8 cellular contexts compared by ENCODE assay signal in the genomic region with DNA sequence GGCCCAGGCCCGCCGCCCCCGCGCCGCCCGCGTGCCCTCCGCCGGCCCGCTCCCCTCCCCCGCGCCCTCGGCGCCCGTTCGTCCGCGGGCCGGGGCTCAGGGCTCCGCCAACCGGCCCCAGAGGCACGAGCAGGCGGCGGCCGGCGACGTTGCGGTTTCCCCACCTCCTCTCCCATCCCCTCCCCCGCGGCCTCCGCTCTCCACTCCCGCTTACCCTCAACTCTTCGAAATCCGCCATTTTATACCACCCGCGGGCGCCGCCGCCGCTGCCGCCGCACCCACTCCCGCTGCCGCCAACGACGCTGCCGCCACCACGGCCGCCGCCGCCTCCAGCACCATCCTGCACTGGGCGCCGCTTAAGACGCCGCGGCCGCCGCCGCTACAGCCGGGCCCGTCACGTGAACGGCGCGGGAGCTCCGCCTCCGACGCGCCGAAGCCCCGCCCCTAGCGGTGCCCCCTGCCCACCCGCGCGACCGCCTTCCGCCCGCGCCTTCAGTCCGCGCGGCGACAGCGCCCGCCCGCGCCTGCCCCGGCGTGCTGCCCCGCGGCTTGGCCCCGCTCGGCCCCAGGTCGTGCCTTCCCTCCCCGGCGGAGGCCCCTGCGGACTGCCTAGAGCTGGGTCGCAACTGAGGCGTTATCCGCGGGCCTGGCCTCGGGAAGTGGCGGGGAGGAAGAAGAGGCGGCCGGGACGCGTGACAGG. TPM values are rescaled to one million over a fixed set of nuclear protein-coding genes. Genes with fewer than 3 reads are reported as not detected.
A peak's percentile ranks its signal among the peaks of the same experiment; 100 is the strongest.
DNase-seq lines count a peak whose midpoint lies in the region; ATAC-seq and TF ChIP-seq lines count a peak whose summit lies in the region.

A gene with protein sequence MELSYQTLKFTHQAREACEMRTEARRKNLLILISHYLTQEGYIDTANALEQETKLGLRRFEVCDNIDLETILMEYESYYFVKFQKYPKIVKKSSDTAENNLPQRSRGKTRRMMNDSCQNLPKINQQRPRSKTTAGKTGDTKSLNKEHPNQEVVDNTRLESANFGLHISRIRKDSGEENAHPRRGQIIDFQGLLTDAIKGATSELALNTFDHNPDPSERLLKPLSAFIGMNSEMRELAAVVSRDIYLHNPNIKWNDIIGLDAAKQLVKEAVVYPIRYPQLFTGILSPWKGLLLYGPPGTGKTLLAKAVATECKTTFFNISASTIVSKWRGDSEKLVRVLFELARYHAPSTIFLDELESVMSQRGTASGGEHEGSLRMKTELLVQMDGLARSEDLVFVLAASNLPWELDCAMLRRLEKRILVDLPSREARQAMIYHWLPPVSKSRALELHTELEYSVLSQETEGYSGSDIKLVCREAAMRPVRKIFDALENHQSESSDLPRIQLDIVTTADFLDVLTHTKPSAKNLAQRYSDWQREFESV (plus strand): TSS at position 495 of the 700 bp plus-strand sequence. CDS start 29,271 bp downstream, outside the sequence.
A gene with protein sequence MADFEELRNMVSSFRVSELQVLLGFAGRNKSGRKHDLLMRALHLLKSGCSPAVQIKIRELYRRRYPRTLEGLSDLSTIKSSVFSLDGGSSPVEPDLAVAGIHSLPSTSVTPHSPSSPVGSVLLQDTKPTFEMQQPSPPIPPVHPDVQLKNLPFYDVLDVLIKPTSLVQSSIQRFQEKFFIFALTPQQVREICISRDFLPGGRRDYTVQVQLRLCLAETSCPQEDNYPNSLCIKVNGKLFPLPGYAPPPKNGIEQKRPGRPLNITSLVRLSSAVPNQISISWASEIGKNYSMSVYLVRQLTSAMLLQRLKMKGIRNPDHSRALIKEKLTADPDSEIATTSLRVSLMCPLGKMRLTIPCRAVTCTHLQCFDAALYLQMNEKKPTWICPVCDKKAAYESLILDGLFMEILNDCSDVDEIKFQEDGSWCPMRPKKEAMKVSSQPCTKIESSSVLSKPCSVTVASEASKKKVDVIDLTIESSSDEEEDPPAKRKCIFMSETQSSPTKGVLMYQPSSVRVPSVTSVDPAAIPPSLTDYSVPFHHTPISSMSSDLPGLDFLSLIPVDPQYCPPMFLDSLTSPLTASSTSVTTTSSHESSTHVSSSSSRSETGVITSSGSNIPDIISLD (minus strand): TSS at position 400 of the 700 bp plus-strand sequence. CDS start 162 bp downstream, at position 238.

- H3K4me3 ChIP-seq in IMR-90 (ENCODE audit: insufficient read depth, low read depth, low read length) (peak within 1 kb of the TSS; percentile 85), Peyer's patch (peak within 1 kb of the TSS; percentile 83 to 95 (median 88)), fibroblast of pulmonary artery (replicated peaks; ENCODE audit: low read depth, low read length) (peak within 1 kb of the TSS; percentile 84)

- CTCF ChIA-PET in IMR-90 (lab: Yijun Ruan, JAX), result no interaction called here

- WGBS in IMR-90 (ENCODE audit: extremely low coverage in 2 of 2, insufficient read length in 1 of 2), 2 experiments, result 0% methylated on average over 27 of the region's 107 CpGs; no CpG with 5 or more reads in 1 of the 2 experiments

- H2BK15ac ChIP-seq in IMR-90 (ENCODE audit: low read depth, low read length), result no peak within 1 kb of the TSS

- TF ChIP-seq RAD21 in IMR-90 (IDR thresholded peaks at IDR 0.05; ENCODE audit: low read length), result no peak

- H3K4me2 ChIP-seq in IMR-90 (ENCODE audit: low read depth, low read length), result peak within 1 kb of the TSS; percentile 94

- peak within 1 kb of the TSS; percentile 29; the same call in 1 of the 2 replicates for H3K56ac ChIP-seq in IMR-90 (ENCODE audit: extremely low read depth, insufficient read depth, low read length)

- H2BK20ac ChIP-seq in IMR-90 (ENCODE audit: low read depth, low read length), result no peak within 1 kb of the TSS; the same call in 1 of the 2 replicates

- in situ Hi-C loops in IMR-90 (cut with MboI; ENCODE audit: low sequenced_read_pairs), result no loop called here

- peak within 1 kb of the TSS; percentile 84 for H2AK9ac ChIP-seq in IMR-90 (replicated peaks; ENCODE audit: low read depth, low read length, poor library complexity)

- H3K9me1 ChIP-seq in IMR-90 (ENCODE audit: insufficient read depth, low read length), result no peaks in the 10 kb centered on the region; the same call in 1 of the 2 replicates

- peak within 1 kb of the TSS; percentile 80 for H3K4ac ChIP-seq in IMR-90 (ENCODE audit: low read depth, low read length)

- peak within 1 kb of the TSS; percentile 81 for H3K14ac ChIP-seq in IMR-90 (replicated peaks; ENCODE audit: low read depth, low read length)

- H3K27me3 ChIP-seq in IMR-90 (ENCODE audit: control insufficient read depth, insufficient read depth, low read length) (no peaks in the 10 kb centered on the region), Peyer's patch (no peaks in the 10 kb centered on the region)

- H3K18ac ChIP-seq in IMR-90 (ENCODE audit: low read depth, low read length), result peak within 1 kb of the TSS; percentile 21; the same call in 1 of the 2 replicates

- H3K36me3 ChIP-seq in IMR-90 (ENCODE audit: control insufficient read depth, insufficient read depth, low read length) (no peaks in the 10 kb centered on the region), Peyer's patch (no peaks in the 10 kb centered on the region)

- H2BK5ac ChIP-seq in IMR-90 (ENCODE audit: low read depth, low read length, poor library complexity, severe bottlenecking), result peak within 1 kb of the TSS; percentile 68

- H2AK5ac ChIP-seq in IMR-90 (ENCODE audit: low read depth, low read length), result peak within 1 kb of the TSS; percentile 11; the same call in 1 of the 2 replicates

- TF ChIP-seq CTCF in IMR-90 (conservative IDR thresholded peaks at IDR 0.05; ENCODE audit: low read depth, low read length) (no peak), Peyer's patch (IDR thresholded peaks at IDR 0.05) (peak in 2 of 6 experiments; percentile 1 to 24), fibroblast of pulmonary artery (IDR thresholded peaks at IDR 0.05; ENCODE audit: low read length, missing control alignments) (no peak), nephron (IDR thresholded peaks at IDR 0.05; ENCODE audit: unreplicated experiment in 3 of 3) (no peak)

- peak; percentile 96 for DNase-seq in DMS53 (lab: John Stamatoyannopoulos, UW)
- peak; percentile 58 for DNase-seq in IMR-90
- DNase-seq in Peyer's patch, result peak; percentile 78 to 92 (median 88)
- DNase-seq in activated T-helper 2 cell treated with anti-CD3 and anti-CD28 coated beads, Interferon-gamma antibody, Interleukin-2, Interleukin-4, amounts not matched to agents 10 μg/mL and 5 μg/mL and 100 μg/mL, durations not matched to agents 14 hours and 24 hours and 36 hours (ENCODE audit: low spot score), result peak; percentile 72
- DNase-seq in fibroblast of pulmonary artery (ENCODE audit: low read depth), result peak; percentile 69
- DNase-seq in stimulated activated naive CD8-positive, alpha-beta T cell treated with anti-CD3 and anti-CD28 coated beads, Interleukin-15, Interleukin-2, amounts not matched to agents 100 U/mL and 50 U/mL, for 24 hours, result peak; percentile 80

- peak within 1 kb of the TSS; percentile 70; the same call in 1 of the 2 replicates for H4K91ac ChIP-seq in IMR-90 (ENCODE audit: insufficient read depth, low read depth, low read length)

- H2AFZ ChIP-seq in IMR-90 (replicated peaks; ENCODE audit: low read length, poor library complexity), result peak within 1 kb of the TSS; percentile 98

- H3K27ac Mint-ChIP-seq in activated T-helper 2 cell treated with anti-CD3 and anti-CD28 coated beads, Interferon-gamma antibody, Interleukin-2, Interleukin-4, amounts not matched to agents 10 μg/mL and 5 μg/mL and 100 μg/mL, durations not matched to agents 14 hours and 24 hours and 36 hours, result peak within 1 kb of the TSS; percentile 84
- H3K27ac Mint-ChIP-seq in nephron, result peak within 1 kb of the TSS; percentile 87 to 97 (median 95)

- peaks cover 6% of the 10 kb centered on the region for H3K27me3 Mint-ChIP-seq in activated T-helper 2 cell treated with anti-CD3 and anti-CD28 coated beads, Interferon-gamma antibody, Interleukin-2, Interleukin-4, amounts not matched to agents 10 μg/mL and 5 μg/mL and 100 μg/mL, durations not matched to agents 14 hours and 24 hours and 36 hours (ENCODE audit: low read depth)
- H3K27me3 Mint-ChIP-seq in nephron (ENCODE audit: low read depth), result no peaks in the 10 kb centered on the region

- H3K4me3 Mint-ChIP-seq in activated T-helper 2 cell treated with anti-CD3 and anti-CD28 coated beads, Interferon-gamma antibody, Interleukin-2, Interleukin-4, amounts not matched to agents 10 μg/mL and 5 μg/mL and 100 μg/mL, durations not matched to agents 14 hours and 24 hours and 36 hours (ENCODE audit: low read depth), result peak within 1 kb of the TSS; percentile 87
- H3K4me3 Mint-ChIP-seq in nephron, result peak within 1 kb of the TSS; percentile 86 to 95 (median 94)

- H3K9me3 Mint-ChIP-seq in activated T-helper 2 cell treated with anti-CD3 and anti-CD28 coated beads, Interferon-gamma antibody, Interleukin-2, Interleukin-4, amounts not matched to agents 10 μg/mL and 5 μg/mL and 100 μg/mL, durations not matched to agents 14 hours and 24 hours and 36 hours, result no peaks in the 10 kb centered on the region
- H3K9me3 Mint-ChIP-seq in nephron, result no peaks in the 10 kb centered on the region

- peaks cover 21 to 47% of the 10 kb centered on the region in 2 experiments for H3K79me1 ChIP-seq in IMR-90 (ENCODE audit: low read depth in 1 of 2, low read length in 2 of 2)

- H3K36me3 Mint-ChIP-seq in activated T-helper 2 cell treated with anti-CD3 and anti-CD28 coated beads, Interferon-gamma antibody, Interleukin-2, Interleukin-4, amounts not matched to agents 10 μg/mL and 5 μg/mL and 100 μg/mL, durations not matched to agents 14 hours and 24 hours and 36 hours (ENCODE audit: low read depth), result no peaks in the 10 kb centered on the region
- H3K36me3 Mint-ChIP-seq in nephron (ENCODE audit: low read depth), result no peaks in the 10 kb centered on the region

- peaks cover 8% of the 10 kb centered on the region; the same call in 1 of the 2 replicates for H4K20me1 ChIP-seq in IMR-90 (ENCODE audit: insufficient read depth, low read length)

- TF ChIP-seq POLR2A in IMR-90 (IDR thresholded peaks at IDR 0.05; ENCODE audit: low read depth, low read length), result peak; percentile 79
- TF ChIP-seq POLR2A in Peyer's patch (IDR thresholded peaks at IDR 0.05), result peak; percentile 62 to 83

- peak within 1 kb of the TSS; percentile 8 to 95; a peak in 3 of 4 replicates for H4K8ac ChIP-seq in IMR-90 (ENCODE audit: low read depth in 2 of 2, low read length in 2 of 2)

- H3K27ac ChIP-seq in IMR-90 (ENCODE audit: insufficient read depth, low read length) (peak within 1 kb of the TSS; percentile 85), Peyer's patch (peak within 1 kb of the TSS; percentile 77 to 87 (median 84))

- POLR2A ChIA-PET in IMR-90 (lab: Charles Lee; ENCODE audit: unreplicated experiment), result interaction anchor here (0.6 kb wide), 1 partner anchor 852 kb away, joined by 3 read pairs; no protein-coding TSS in a partner anchor

- H3K4me1 Mint-ChIP-seq in activated T-helper 2 cell treated with anti-CD3 and anti-CD28 coated beads, Interferon-gamma antibody, Interleukin-2, Interleukin-4, amounts not matched to agents 10 μg/mL and 5 μg/mL and 100 μg/mL, durations not matched to agents 14 hours and 24 hours and 36 hours (ENCODE audit: low read depth), result peaks cover 33% of the 10 kb centered on the region
- peaks cover 51% of the 10 kb centered on the region for H3K4me1 Mint-ChIP-seq in nephron

- ATAC-seq in GM21526 (IDR thresholded peaks at IDR 0.05; ENCODE audit: low FRiP score, unreplicated experiment), result peak; percentile 88
- ATAC-seq in IMR-90 (ENCODE audit: low read depth), result peak; percentile 94
- ATAC-seq in stimulated activated naive CD8-positive, alpha-beta T cell treated with anti-CD3 and anti-CD28 coated beads, Interleukin-15, Interleukin-2, amounts not matched to agents 100 U/mL and 50 U/mL, for 24 hours, result peak; percentile 94

- dilution Hi-C loops in IMR-90 (cut with HindIII; ENCODE audit: low sequenced_read_pairs, unreplicated experiment), result no loop called here

- intact Hi-C loops in IMR-90 (cut with micrococcal nuclease), result loop anchor here (1.0 kb wide), 1 partner anchor 22 kb away; no protein-coding TSS in a partner anchor
- intact Hi-C loops in activated T-helper 2 cell treated with anti-CD3 and anti-CD28 coated beads, Interferon-gamma antibody, Interleukin-2, Interleukin-4, amounts not matched to agents 10 μg/mL and 5 μg/mL and 100 μg/mL, durations not matched to agents 14 hours and 24 hours and 36 hours (cut with micrococcal nuclease), result loop anchor here (2.0 to 10.0 kb wide), 6 partner anchors 24 to 1042 kb away; partner anchors contain the start of genes HDHD2 and ST8SIA5

- no peaks in the 10 kb centered on the region for H3K9me3 ChIP-seq in IMR-90 (ENCODE audit: control insufficient read depth, insufficient read depth, low read length)
- no peaks in the 10 kb centered on the region for H3K9me3 ChIP-seq in Peyer's patch

- H3K23ac ChIP-seq in IMR-90 (ENCODE audit: low read depth, low read length), result peak within 1 kb of the TSS; percentile 96

- H2BK120ac ChIP-seq in IMR-90 (ENCODE audit: low read depth, low read length), result no peak within 1 kb of the TSS

- H4K5ac ChIP-seq in IMR-90 (ENCODE audit: low read depth, low read length), result peak within 1 kb of the TSS; percentile 59

- peak within 1 kb of the TSS; percentile 95 for H3K9ac ChIP-seq in IMR-90 (ENCODE audit: low read depth, low read length)

- no TSS peak for BruUV-seq in IMR-90 (replicated peaks; lab: Mats Ljungman, UMichigan)

- H3K4me1 ChIP-seq in IMR-90 (ENCODE audit: control insufficient read depth, insufficient read depth, low read length) (peaks cover 2% of the 10 kb centered on the region; the same call in 1 of the 2 replicates), Peyer's patch (peaks cover 0 to 27% (median 2%) of the 10 kb centered on the region in 4 donors)

RNA-seq across cellular contexts. Expression of the first gene that starts in this region (rescaled TPM):
- total RNA-seq in IMR-90 (2012; rRNA removed) (0.90 and 1.4 TPM in 2 replicates), Peyer's patch (1 to 10 TPM in 1 of 4 donors, under 1 TPM in 2, not detected in 1; 0.67 to 2.1 (median 0.88) TPM)
- 1.4 and 2.3 TPM in 2 replicates for polyA plus RNA-seq in IMR-90 (2012; rRNA removed)
- polyA plus RNA-seq in IMR-90 (2012; cell fraction: cytosol; rRNA removed), result 0.66 and 0.84 TPM in 2 replicates
- 1.9 and 11.4 TPM in 2 replicates for polyA plus RNA-seq in IMR-90 (2012; cell fraction: nucleus; rRNA removed; ENCODE audit: low replicate concordance)
- 0.23 and 0.37 TPM in 2 replicates for total RNA-seq in activated T-helper 2 cell treated with anti-CD3 and anti-CD28 coated beads, Interferon-gamma antibody, Interleukin-2, Interleukin-4, amounts not matched to agents 10 μg/mL and 5 μg/mL and 100 μg/mL, durations not matched to agents 14 hours and 24 hours and 36 hours

RNA-seq across cellular contexts. Expression of the second gene that starts in this region (rescaled TPM):
- total RNA-seq in IMR-90 (2012; rRNA removed), result 25.3 and 28.9 TPM in 2 replicates
- 11.7 and 15.1 TPM in 2 replicates for polyA plus RNA-seq in IMR-90 (2012; rRNA removed)
- 3.7 and 4.3 TPM in 2 replicates for polyA plus RNA-seq in IMR-90 (2012; cell fraction: cytosol; rRNA removed)
- 1.8 and 17.8 TPM in 2 replicates for polyA plus RNA-seq in IMR-90 (2012; cell fraction: nucleus; rRNA removed; ENCODE audit: low replicate concordance)
- total RNA-seq in Peyer's patch, result 10 to 100 TPM; 16.3 to 42.1 (median 24.3) TPM
- total RNA-seq in activated T-helper 2 cell treated with anti-CD3 and anti-CD28 coated beads, Interferon-gamma antibody, Interleukin-2, Interleukin-4, amounts not matched to agents 10 μg/mL and 5 μg/mL and 100 μg/mL, durations not matched to agents 14 hours and 24 hours and 36 hours, result 24.2 and 27.1 TPM in 2 replicates

Comparison
In these comparisons a context has a peak if more than half of its experiments do, and no peak if none do; other contexts are left out.
1. Peak in every context shown above with its lines: DNase-seq, ATAC-seq, H3K4me3 ChIP-seq and H3K27ac ChIP-seq.